ENCODE assay signal across 14 cellular contexts in genomic region chr10:121526801-121527221, GRCh38.
DNase-seq lines count a peak whose midpoint lies in the region; ATAC-seq and TF ChIP-seq lines count a peak whose summit lies in the region.
"Had no signal": no experiment of that assay in that cellular context is flagged by ENCODE, and none has a peak within 500 bp of the region (broad histone marks: within the 10 kb centered on the region; RNA-seq: fewer than 3 reads in every experiment).

No MANE protein-coding gene starts in this region.

- H2AK5ac ChIP-seq in trophoblast cell (ENCODE audit: low read length), result no peak overlapping the region

- H3K9me3 ChIP-seq in trophoblast cell (ENCODE audit: insufficient read depth, low read depth, low read length), result no peaks in the 10 kb centered on the region

- WGBS in trophoblast cell (ENCODE audit: extremely low coverage, insufficient coverage, insufficient read length), result no CpG with 5 or more reads among the region's 8 CpGs

- POLR2A ChIA-PET in activated CD4-positive, alpha-beta memory T cell treated with anti-CD3 and anti-CD28 coated beads, Interleukin-2, amount 10 ng/mL, durations not matched to agents 7 days and 5 days (lab: Charles Lee), result no interaction called here

- H3K27me3 Mint-ChIP-seq in activated CD4-positive, alpha-beta memory T cell treated with anti-CD3 and anti-CD28 coated beads, Interleukin-2, amount 10 ng/mL, durations not matched to agents 7 days and 5 days, result peaks cover 8% of the 10 kb centered on the region
- H3K27me3 Mint-ChIP-seq: stimulated activated memory B cell treated with anti-CD40 and anti-IgM and Interleukin-4, amounts not matched to agents 10 μg/mL and 1 μg/mL and 100 μg/mL, for 72 hours had no signal

- H3K27me3 ChIP-seq in trophoblast cell (ENCODE audit: insufficient read depth, low read length), result no peaks in the 10 kb centered on the region

- H3K36me3 Mint-ChIP-seq in activated CD4-positive, alpha-beta memory T cell treated with anti-CD3 and anti-CD28 coated beads, Interleukin-2, amount 10 ng/mL, durations not matched to agents 7 days and 5 days (ENCODE audit: low read depth), result no peaks in the 10 kb centered on the region
- H3K36me3 Mint-ChIP-seq: natural killer cell; stimulated activated memory B cell treated with anti-CD40 and anti-IgM and Interleukin-4, amounts not matched to agents 10 μg/mL and 1 μg/mL and 100 μg/mL, for 72 hours had no signal

- H2BK120ac ChIP-seq in trophoblast cell (ENCODE audit: insufficient read depth, low read length, poor library complexity), result peak overlapping the region; percentile 9

- H3K9me3 Mint-ChIP-seq in activated CD4-positive, alpha-beta memory T cell treated with anti-CD3 and anti-CD28 coated beads, Interleukin-2, amount 10 ng/mL, durations not matched to agents 7 days and 5 days, result peaks cover 4% of the 10 kb centered on the region
- H3K9me3 Mint-ChIP-seq: natural killer cell had no signal

- peaks cover 2% of the 10 kb centered on the region for H3K79me2 ChIP-seq in trophoblast cell (ENCODE audit: control insufficient read depth, insufficient read depth, low read length, poor library complexity)

- peak; percentile 2 for DNase-seq in GM12865 (ENCODE audit: low read depth)
- peak; percentile 63 for DNase-seq in MV-4-11 (lab: John Stamatoyannopoulos, UW)
- DNase-seq in caudate nucleus (lab: John Stamatoyannopoulos, UW), result no peak
- DNase-seq in trophoblast cell, result no peak
- no peak for DNase-seq in activated CD4-positive, alpha-beta memory T cell treated with anti-CD3 and anti-CD28 coated beads, Interleukin-2, amount 10 ng/mL, durations not matched to agents 7 days and 5 days
- no peak for DNase-seq in NCI-H82 (lab: John Stamatoyannopoulos, UW)
- no peak for DNase-seq in AML-193 (lab: John Stamatoyannopoulos, UW)
- DNase-seq: activated CD4-positive, alpha-beta T cell treated with anti-CD3 and anti-CD28 coated beads for 36 hours; activated effector memory CD4-positive, alpha-beta T cell treated with anti-CD3 and anti-CD28 coated beads, Interleukin-2, amount 50 U/mL, for 16 hours; islet precursor cell; natural killer cell had no signal

- H3K4me3 Mint-ChIP-seq in activated CD4-positive, alpha-beta memory T cell treated with anti-CD3 and anti-CD28 coated beads, Interleukin-2, amount 10 ng/mL, durations not matched to agents 7 days and 5 days, result no peak overlapping the region
- H3K4me3 Mint-ChIP-seq: activated CD4-positive, alpha-beta T cell treated with anti-CD3 and anti-CD28 coated beads for 36 hours; natural killer cell; stimulated activated memory B cell treated with anti-CD40 and anti-IgM and Interleukin-4, amounts not matched to agents 10 μg/mL and 1 μg/mL and 100 μg/mL, for 72 hours had no signal

- no peak overlapping the region for H3K4me2 ChIP-seq in trophoblast cell (ENCODE audit: low read length)

- peaks cover 3% of the 10 kb centered on the region in 2 experiments for H3K36me3 ChIP-seq in trophoblast cell (ENCODE audit: control insufficient read depth in 1 of 2, insufficient read depth in 2 of 2, low read length in 2 of 2)

- ATAC-seq in HG03342 (IDR thresholded peaks at IDR 0.05; ENCODE audit: unreplicated experiment), result no peak
- ATAC-seq: activated CD4-positive, alpha-beta T cell treated with anti-CD3 and anti-CD28 coated beads for 36 hours; natural killer cell; stimulated activated memory B cell treated with anti-CD40 and anti-IgM and Interleukin-4, amounts not matched to agents 10 μg/mL and 1 μg/mL and 100 μg/mL, for 72 hours had no signal

- no peak overlapping the region for H2AFZ ChIP-seq in trophoblast cell (ENCODE audit: insufficient read depth, low read length, poor library complexity)

- H3K4me1 ChIP-seq in trophoblast cell (ENCODE audit: control insufficient read depth in 1 of 2, insufficient read depth in 2 of 2, low read length in 2 of 2), result peaks cover 0 to 3% of the 10 kb centered on the region in 2 experiments

- no peak overlapping the region for H3K9ac ChIP-seq in trophoblast cell (ENCODE audit: low read length)

- H2BK12ac ChIP-seq in trophoblast cell (ENCODE audit: low read length), result no peak overlapping the region

- TF ChIP-seq CTCF in GM12865 (IDR thresholded peaks at IDR 0.05; ENCODE audit: insufficient read depth, low read depth, low read length, missing control alignments), result no peak

- no peaks in the 10 kb centered on the region for H3K4me1 Mint-ChIP-seq in activated CD4-positive, alpha-beta memory T cell treated with anti-CD3 and anti-CD28 coated beads, Interleukin-2, amount 10 ng/mL, durations not matched to agents 7 days and 5 days
- H3K4me1 Mint-ChIP-seq: activated CD4-positive, alpha-beta T cell treated with anti-CD3 and anti-CD28 coated beads for 36 hours; natural killer cell; stimulated activated memory B cell treated with anti-CD40 and anti-IgM and Interleukin-4, amounts not matched to agents 10 μg/mL and 1 μg/mL and 100 μg/mL, for 72 hours had no signal

- H4K12ac ChIP-seq in trophoblast cell (ENCODE audit: low read depth, low read length), result no peak overlapping the region

- H3K18ac ChIP-seq in trophoblast cell (ENCODE audit: low read length), result no peak overlapping the region

- peaks cover 2% of the 10 kb centered on the region for H3K79me1 ChIP-seq in trophoblast cell (ENCODE audit: low read length)

- no peak overlapping the region for H4K91ac ChIP-seq in trophoblast cell (ENCODE audit: low read depth, low read length)

- CTCF ChIA-PET in activated CD4-positive, alpha-beta memory T cell treated with anti-CD3 and anti-CD28 coated beads, Interleukin-2, amount 10 ng/mL, durations not matched to agents 7 days and 5 days (lab: Charles Lee), result no interaction called here

- no peak overlapping the region for H3K27ac Mint-ChIP-seq in activated CD4-positive, alpha-beta memory T cell treated with anti-CD3 and anti-CD28 coated beads, Interleukin-2, amount 10 ng/mL, durations not matched to agents 7 days and 5 days
- H3K27ac Mint-ChIP-seq: activated CD4-positive, alpha-beta T cell treated with anti-CD3 and anti-CD28 coated beads for 36 hours; natural killer cell; stimulated activated memory B cell treated with anti-CD40 and anti-IgM and Interleukin-4, amounts not matched to agents 10 μg/mL and 1 μg/mL and 100 μg/mL, for 72 hours had no signal

- no peak overlapping the region for H4K8ac ChIP-seq in trophoblast cell (ENCODE audit: low read depth, low read length)

- no peak overlapping the region for H2BK5ac ChIP-seq in trophoblast cell (ENCODE audit: low read depth, low read length, poor library complexity)

- no peak overlapping the region for H3K4ac ChIP-seq in trophoblast cell (ENCODE audit: low read depth, low read length)

- H3K14ac ChIP-seq in trophoblast cell (ENCODE audit: low read length), result peak overlapping the region; percentile 30

- no peak overlapping the region for H3K23ac ChIP-seq in trophoblast cell (ENCODE audit: low read length)

- H3K4me3 ChIP-seq in GM12865 (ENCODE audit: low read depth, low read length) (no peak overlapping the region), trophoblast cell (ENCODE audit: low read depth, low read length) (no peak overlapping the region)
- H3K4me3 ChIP-seq: SK-N-MC had no signal

- H3K27ac ChIP-seq in caudate nucleus (ENCODE audit: low read depth, low read length), result peak overlapping the region; percentile 98
- H3K27ac ChIP-seq in trophoblast cell (ENCODE audit: low read depth, low read length), result no peak overlapping the region
- H3K27ac ChIP-seq: SK-N-MC had no signal

Comparison
In these comparisons a context has a peak if more than half of its experiments do, and no peak if none do; other contexts are left out.
1. DNase-seq: peak in GM12865 (single experiment) and MV-4-11 (single experiment); none in caudate nucleus (0 of 61), trophoblast cell (0 of 2), activated CD4-positive, alpha-beta memory T cell treated with anti-CD3 and anti-CD28 coated beads, Interleukin-2, amount 10 ng/mL, durations not matched to agents 7 days and 5 days (single experiment), NCI-H82 (single experiment) and AML-193 (0 of 2).